Comparison of ENCODE assay signal across 12 cellular contexts in genomic region chr4:71247706-71248105, GRCh38.
DNase-seq lines count a peak whose midpoint lies in the region; ATAC-seq and TF ChIP-seq lines count a peak whose summit lies in the region.
"Had no signal": no experiment of that assay in that cellular context is flagged by ENCODE, and none has a peak within 500 bp of the region (broad histone marks: within the 10 kb centered on the region; RNA-seq: fewer than 3 reads in every experiment).

No MANE protein-coding gene starts in this region.

- H2BK5ac ChIP-seq in IMR-90 (ENCODE audit: low read depth, low read length, poor library complexity, severe bottlenecking) = no peak overlapping the region
- no peak overlapping the region for H2BK5ac ChIP-seq in neuronal stem cell (ENCODE audit: low read length)

- peaks cover 31 to 61% of the 10 kb centered on the region in 2 experiments for H3K79me1 ChIP-seq in IMR-90 (ENCODE audit: low read depth in 1 of 2, low read length in 2 of 2)
- H3K79me1 ChIP-seq in neuronal stem cell (ENCODE audit: low read depth, low read length) = no peaks in the 10 kb centered on the region

- ATAC-seq in Right ventricle myocardium superior (ENCODE audit: poor library complexity) (peak; percentile 53), right cardiac atrium (no peak), IMR-90 (ENCODE audit: low read depth) (no peak), HG03039 (IDR thresholded peaks at IDR 0.05; ENCODE audit: unreplicated experiment) (no peak)

- DNase-seq in Right ventricle myocardium superior (no peak), right cardiac atrium (no peak), IMR-90 (no peak), left ventricle myocardium inferior (no peak), neuronal stem cell (ENCODE audit: low spot score) (no peak), type B pancreatic cell (ENCODE audit: extremely low spot score, unreplicated experiment) (no peak)
- DNase-seq: CD4-positive, alpha-beta memory T cell; DMS53; GF-D8 had no signal

- no peak overlapping the region for H2BK12ac ChIP-seq in neuronal stem cell (ENCODE audit: low read length)

- TF ChIP-seq POLR2A in IMR-90 (IDR thresholded peaks at IDR 0.05; ENCODE audit: low read depth, low read length) = no peak

- intact Hi-C loops in Right ventricle myocardium superior (cut with DNase I) (no loop called here), right cardiac atrium (cut with DNase I) (no loop called here), IMR-90 (cut with micrococcal nuclease) (no loop called here), left ventricle myocardium inferior (cut with micrococcal nuclease) (no loop called here)

- H2AFZ ChIP-seq in IMR-90 (replicated peaks; ENCODE audit: low read length, poor library complexity) (no peak overlapping the region), neuronal stem cell (ENCODE audit: low read length) (peak overlapping the region; percentile 23)

- no peak overlapping the region for H3K4ac ChIP-seq in IMR-90 (ENCODE audit: low read depth, low read length)
- no peak overlapping the region for H3K4ac ChIP-seq in neuronal stem cell (ENCODE audit: low read length)

- no peak overlapping the region for H3K27ac Mint-ChIP-seq in type B pancreatic cell
- H3K27ac Mint-ChIP-seq: B cell had no signal

- no peak overlapping the region for H3K4me3 Mint-ChIP-seq in type B pancreatic cell
- H3K4me3 Mint-ChIP-seq: B cell; CD4-positive, alpha-beta memory T cell had no signal

- POLR2A ChIA-PET in IMR-90 (lab: Charles Lee; ENCODE audit: unreplicated experiment) = no interaction called here

- H2AK9ac ChIP-seq in IMR-90 (replicated peaks; ENCODE audit: low read depth, low read length, poor library complexity) = no peak overlapping the region

- H3K56ac ChIP-seq in IMR-90 (ENCODE audit: extremely low read depth, insufficient read depth, low read length) = no peak overlapping the region

- no peak overlapping the region for H3K18ac ChIP-seq in IMR-90 (ENCODE audit: low read depth, low read length)
- H3K18ac ChIP-seq in neuronal stem cell (ENCODE audit: low read length) = no peak overlapping the region

- H3K14ac ChIP-seq in IMR-90 (replicated peaks; ENCODE audit: low read depth, low read length) (0 out of 2 replicates have a peak overlapping the region, but pooled peaks have one; percentile 35), neuronal stem cell (ENCODE audit: low read length) (no peak overlapping the region)

- peaks cover 8% of the 10 kb centered on the region for H3K9me1 ChIP-seq in IMR-90 (ENCODE audit: insufficient read depth, low read length)

- H3K4me2 ChIP-seq in IMR-90 (ENCODE audit: low read depth, low read length) (no peak overlapping the region), neuronal stem cell (ENCODE audit: insufficient read depth, low read length, poor library complexity, severe bottlenecking) (no peak overlapping the region)

- H4K5ac ChIP-seq in IMR-90 (ENCODE audit: low read depth, low read length) = no peak overlapping the region

- TF ChIP-seq CTCF in IMR-90 (conservative IDR thresholded peaks at IDR 0.05; ENCODE audit: low read depth, low read length) (no peak), left ventricle myocardium inferior (IDR thresholded peaks at IDR 0.05; ENCODE audit: borderline replicate concordance) (no peak), type B pancreatic cell (conservative IDR thresholded peaks at IDR 0.05) (no peak)

- H3K27ac ChIP-seq in right cardiac atrium (ENCODE audit: low read length) = no peak overlapping the region
- no peak overlapping the region for H3K27ac ChIP-seq in IMR-90 (ENCODE audit: insufficient read depth, low read length)
- peak overlapping the region; percentile 43 for H3K27ac ChIP-seq in left ventricle myocardium inferior (replicated peaks)
- H3K27ac ChIP-seq in neuronal stem cell (replicated peaks; ENCODE audit: low read length) = no peak overlapping the region

- no peak overlapping the region for H3K23ac ChIP-seq in IMR-90 (ENCODE audit: low read depth, low read length)
- no peak overlapping the region for H3K23ac ChIP-seq in neuronal stem cell (ENCODE audit: low read depth, low read length, poor library complexity)

- peaks cover 6% of the 10 kb centered on the region for H3K4me1 Mint-ChIP-seq in type B pancreatic cell (ENCODE audit: unreplicated experiment)
- H3K4me1 Mint-ChIP-seq: B cell; CD4-positive, alpha-beta memory T cell had no signal

- no peak overlapping the region for H2AK5ac ChIP-seq in IMR-90 (ENCODE audit: low read depth, low read length)
- H2AK5ac ChIP-seq in neuronal stem cell (ENCODE audit: low read depth, low read length) = no peak overlapping the region

- no peak overlapping the region for H2BK20ac ChIP-seq in IMR-90 (ENCODE audit: low read depth, low read length)

- H3K27me3 ChIP-seq in right cardiac atrium (ENCODE audit: control insufficient read depth, insufficient read depth) (no peaks in the 10 kb centered on the region), IMR-90 (ENCODE audit: control insufficient read depth, insufficient read depth, low read length) (no peaks in the 10 kb centered on the region), left ventricle myocardium inferior (ENCODE audit: low read depth) (no peaks in the 10 kb centered on the region), neuronal stem cell (ENCODE audit: control insufficient read depth in 3 of 3, insufficient read depth in 3 of 3, low read depth in 1 of 3, low read length in 3 of 3) (no peaks in the 10 kb centered on the region)

- H2BK120ac ChIP-seq in IMR-90 (ENCODE audit: low read depth, low read length) (no peak overlapping the region), neuronal stem cell (ENCODE audit: low read depth, low read length) (no peak overlapping the region)

- H4K91ac ChIP-seq in IMR-90 (ENCODE audit: insufficient read depth, low read depth, low read length) (no peak overlapping the region), neuronal stem cell (ENCODE audit: low read depth, low read length, poor library complexity) (no peak overlapping the region)

- in situ Hi-C loops in IMR-90 (cut with MboI; ENCODE audit: low sequenced_read_pairs) = no loop called here

- H3K9ac ChIP-seq in IMR-90 (ENCODE audit: low read depth, low read length) (no peak overlapping the region), neuronal stem cell (ENCODE audit: low read depth, low read length, poor library complexity) (no peak overlapping the region)

- no peaks in the 10 kb centered on the region for H3K36me3 Mint-ChIP-seq in type B pancreatic cell
- H3K36me3 Mint-ChIP-seq: CD4-positive, alpha-beta memory T cell had no signal

- no peaks in the 10 kb centered on the region for H3K27me3 Mint-ChIP-seq in type B pancreatic cell
- H3K27me3 Mint-ChIP-seq: B cell had no signal

- H2BK15ac ChIP-seq in IMR-90 (ENCODE audit: low read depth, low read length) = no peak overlapping the region
- no peak overlapping the region for H2BK15ac ChIP-seq in neuronal stem cell (ENCODE audit: low read length)

- TF ChIP-seq RAD21 in IMR-90 (IDR thresholded peaks at IDR 0.05; ENCODE audit: low read length) = no peak

- no peaks in the 10 kb centered on the region for H3K9me3 ChIP-seq in right cardiac atrium (ENCODE audit: control insufficient read depth, low read length)
- H3K9me3 ChIP-seq in IMR-90 (ENCODE audit: control insufficient read depth, insufficient read depth, low read length) = no peaks in the 10 kb centered on the region
- H3K9me3 ChIP-seq in left ventricle myocardium inferior (replicated peaks) = no peaks in the 10 kb centered on the region
- no peaks in the 10 kb centered on the region for H3K9me3 ChIP-seq in neuronal stem cell (replicated peaks in 1 of 2; ENCODE audit: control insufficient read depth in 2 of 2, insufficient read depth in 1 of 2, low read depth in 1 of 2, low read length in 2 of 2)
- H3K9me3 ChIP-seq: HAP-1 had no signal

- dilution Hi-C loops in IMR-90 (cut with HindIII; ENCODE audit: low sequenced_read_pairs, unreplicated experiment) = no loop called here

- BruUV-seq in IMR-90 (replicated peaks; lab: Mats Ljungman, UMichigan) = no TSS peak

- WGBS in right cardiac atrium = 69% methylated on average over 5 of the region's 5 CpGs
- 89% methylated on average over 3 of the region's 5 CpGs; no CpG with 5 or more reads in 1 of the 2 experiments for WGBS in IMR-90 (ENCODE audit: extremely low coverage in 2 of 2, insufficient read length in 1 of 2), 2 experiments
- WGBS in neuronal stem cell (ENCODE audit: extremely low coverage in 2 of 2, insufficient read length in 2 of 2, insufficient replicate concordance in 1 of 2), 2 donors = no CpG with 5 or more reads among the region's 5 CpGs

- 0 out of 2 replicates have a peak, but pooled peaks cover 5% of the 10 kb centered on the region for H4K20me1 ChIP-seq in IMR-90 (ENCODE audit: insufficient read depth, low read length)

- H3K9me3 Mint-ChIP-seq in type B pancreatic cell = no peaks in the 10 kb centered on the region
- H3K9me3 Mint-ChIP-seq: CD4-positive, alpha-beta memory T cell had no signal

- H3K4me3 ChIP-seq in right cardiac atrium (ENCODE audit: low read length) (no peak overlapping the region), IMR-90 (ENCODE audit: insufficient read depth, low read depth, low read length) (no peak overlapping the region), left ventricle myocardium inferior (no peak overlapping the region), neuronal stem cell (ENCODE audit: low read length in 2 of 2) (no peak overlapping the region)
- H3K4me3 ChIP-seq: HAP-1 had no signal

- H4K8ac ChIP-seq in IMR-90 (ENCODE audit: low read depth in 2 of 2, low read length in 2 of 2) (no peak overlapping the region), neuronal stem cell (ENCODE audit: low read depth, low read length) (no peak overlapping the region)

- H3K4me1 ChIP-seq in right cardiac atrium (ENCODE audit: control insufficient read depth, insufficient read depth, low read length) = peaks cover 2% of the 10 kb centered on the region
- peaks cover 2% of the 10 kb centered on the region; the same call in 1 of the 2 replicates for H3K4me1 ChIP-seq in IMR-90 (ENCODE audit: control insufficient read depth, insufficient read depth, low read length)
- peaks cover 35% of the 10 kb centered on the region for H3K4me1 ChIP-seq in left ventricle myocardium inferior
- peaks cover 0 to 2% of the 10 kb centered on the region in 2 donors for H3K4me1 ChIP-seq in neuronal stem cell (ENCODE audit: control insufficient read depth in 2 of 2, insufficient read depth in 1 of 2, low read depth in 1 of 2, low read length in 2 of 2)
- H3K4me1 ChIP-seq: HAP-1 had no signal

- CTCF ChIA-PET in IMR-90 (lab: Yijun Ruan, JAX) = interaction anchor here (0.9 kb wide), 1 partner anchor 63 kb away, joined by 3 read pairs; no protein-coding TSS in a partner anchor

- H3K36me3 ChIP-seq in IMR-90 (ENCODE audit: control insufficient read depth, insufficient read depth, low read length) = peaks cover 5% of the 10 kb centered on the region
- no peaks in the 10 kb centered on the region for H3K36me3 ChIP-seq in left ventricle myocardium inferior
- H3K36me3 ChIP-seq in neuronal stem cell (replicated peaks in 1 of 2; ENCODE audit: control insufficient read depth in 2 of 2, insufficient read depth in 2 of 2, low read length in 2 of 2) = no peaks in the 10 kb centered on the region
- H3K36me3 ChIP-seq: HAP-1 had no signal

TF ChIP-seq in IMR-90, 13 proteins besides CTCF, POLR2A, EP300 and RAD21 (continues in another document):
- no peak for TF ChIP-seq CEBPB (IDR thresholded peaks at IDR 0.05; ENCODE audit: low read depth, low read length)
- TF ChIP-seq RCOR1 (IDR thresholded peaks at IDR 0.05; ENCODE audit: insufficient replicate concordance, low read length) = no peak
- no peak for TF ChIP-seq MXI1 (IDR thresholded peaks at IDR 0.05; ENCODE audit: borderline replicate concordance, low read depth, low read length)
- no peak for TF ChIP-seq SMC3 (IDR thresholded peaks at IDR 0.05; ENCODE audit: low read depth, low read length)
